33 cellular contexts compared by ENCODE assay signal in the genomic region with DNA sequence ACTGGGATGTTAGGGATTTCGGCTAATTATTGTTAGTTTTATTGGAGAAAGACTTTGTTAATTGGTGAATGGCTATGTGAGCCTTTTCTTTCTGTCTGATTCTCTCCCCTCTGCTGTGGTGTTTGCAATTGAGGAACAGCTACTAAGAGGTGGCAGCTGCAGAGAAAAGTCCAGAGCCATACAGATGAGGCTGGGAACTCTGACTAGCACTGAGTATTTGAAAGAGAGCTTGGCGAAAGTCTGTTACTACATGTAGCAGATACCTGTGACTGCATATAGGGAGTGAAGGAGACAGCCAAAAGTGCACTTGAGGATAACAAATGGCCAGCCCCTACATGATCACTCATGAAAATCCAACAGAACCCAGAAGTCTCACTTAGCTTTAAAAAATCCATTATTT. TPM values are rescaled to one million over a fixed set of nuclear protein-coding genes. Genes with fewer than 3 reads are reported as not detected.
"Had no signal": no experiment of that assay in that cellular context is flagged by ENCODE, and none has a peak within 500 bp of the region (broad histone marks: within the 10 kb centered on the region; RNA-seq: fewer than 3 reads in every experiment).

No MANE protein-coding gene starts in this region.

- H3K4me1 ChIP-seq: parathyroid adenoma, psoas muscle, right lobe of liver, sigmoid colon, testis, tibial artery, transverse colon, upper lobe of right lung, uterus had no signal

- H3K9me3 Mint-ChIP-seq: naive thymus-derived CD8-positive, alpha-beta T cell; natural killer cell treated with Interleukin-12 subunit alpha and Interleukin-12 subunit beta and Interleukin-15 and Interleukin-18, amount 100 ng/mL, for 72 hours; nephron progenitor cell; neural crest cell; stimulated activated memory B cell treated with anti-CD40 and anti-IgM and Interleukin-4, amounts not matched to agents 10 μg/mL and 1 μg/mL and 100 μg/mL, for 72 hours; stimulated activated naive CD8-positive, alpha-beta T cell treated with anti-CD3 and anti-CD28 coated beads, Interleukin-15, amount 100 ng/mL, for 72 hours; type B pancreatic cell had no signal

- ATAC-seq: naive thymus-derived CD8-positive, alpha-beta T cell; natural killer cell treated with Interleukin-12 subunit alpha and Interleukin-12 subunit beta and Interleukin-15 and Interleukin-18, amount 100 ng/mL, for 72 hours; psoas muscle; right cardiac atrium; right lobe of liver; stimulated activated memory B cell treated with anti-CD40 and anti-IgM and Interleukin-4, amounts not matched to agents 10 μg/mL and 1 μg/mL and 100 μg/mL, for 72 hours; stimulated activated naive CD8-positive, alpha-beta T cell treated with anti-CD3 and anti-CD28 coated beads, Interleukin-15, amount 100 ng/mL, for 72 hours; stimulated activated naive CD8-positive, alpha-beta T cell treated with anti-CD3 and anti-CD28 coated beads, Interleukin-15, Interleukin-2, amounts not matched to agents 100 U/mL and 50 U/mL, for 24 hours; upper lobe of right lung had no signal

- H3K36me3 ChIP-seq: ovary, right lobe of liver, sigmoid colon, suprapubic skin, tibial artery, transverse colon, upper lobe of right lung, uterus had no signal

- H3K27ac Mint-ChIP-seq: naive thymus-derived CD8-positive, alpha-beta T cell; natural killer cell treated with Interleukin-12 subunit alpha and Interleukin-12 subunit beta and Interleukin-15 and Interleukin-18, amount 100 ng/mL, for 72 hours; nephron progenitor cell; progenitor cell of endocrine pancreas; stimulated activated memory B cell treated with anti-CD40 and anti-IgM and Interleukin-4, amounts not matched to agents 10 μg/mL and 1 μg/mL and 100 μg/mL, for 72 hours; stimulated activated naive CD8-positive, alpha-beta T cell treated with anti-CD3 and anti-CD28 coated beads, Interleukin-15, amount 100 ng/mL, for 72 hours; type B pancreatic cell had no signal

- DNase-seq: naive thymus-derived CD8-positive, alpha-beta T cell; nephron progenitor cell; occipital lobe; ovary; posterior cingulate gyrus; psoas muscle; right cardiac atrium; right lobe of liver; sigmoid colon; small intestine; stimulated activated CD4-positive, alpha-beta T cell treated with anti-CD3 and anti-CD28 coated beads, Interleukin-12 subunit alpha, Interleukin-12 subunit beta, amount 100 ng/mL, for 4 hours; stimulated activated CD4-positive, alpha-beta T cell treated with anti-CD3 and anti-CD28 coated beads, Interleukin-1b, Interleukin-23, amount 100 ng/mL, for 48 hours; stimulated activated CD4-positive, alpha-beta T cell treated with anti-CD3 and anti-CD28 coated beads, Interleukin-4, amount 100 ng/mL, for 1 hour; stimulated activated CD4-positive, alpha-beta T cell treated with anti-CD3 and anti-CD28 coated beads, Interleukin-4, amount 100 ng/mL, for 4 hours; stimulated activated CD8-positive, alpha-beta memory T cell treated with anti-CD3 and anti-CD28 coated beads, Interleukin-4, amount 100 ng/mL, for 48 hours; stimulated activated naive CD4-positive, alpha-beta T cell; stimulated activated naive CD8-positive, alpha-beta T cell treated with anti-CD3 and anti-CD28 coated beads, Interleukin-15, amount 100 ng/mL, for 72 hours; stimulated activated naive CD8-positive, alpha-beta T cell treated with anti-CD3 and anti-CD28 coated beads, Interleukin-15, Interleukin-2, amounts not matched to agents 100 U/mL and 50 U/mL, for 24 hours; substantia nigra; testis; tibial artery; transverse colon; upper lobe of right lung; uterus had no signal

- H3K27me3 ChIP-seq: ovary, right lobe of liver, sigmoid colon, suprapubic skin, testis, tibial artery, transverse colon, upper lobe of right lung, uterus had no signal

- H3K4me1 Mint-ChIP-seq: naive thymus-derived CD8-positive, alpha-beta T cell; nephron progenitor cell; neural crest cell; stimulated activated memory B cell treated with anti-CD40 and anti-IgM and Interleukin-4, amounts not matched to agents 10 μg/mL and 1 μg/mL and 100 μg/mL, for 72 hours; stimulated activated naive CD8-positive, alpha-beta T cell treated with anti-CD3 and anti-CD28 coated beads, Interleukin-15, amount 100 ng/mL, for 72 hours had no signal

- H3K4me3 ChIP-seq: ovary, psoas muscle, right lobe of liver, sigmoid colon, suprapubic skin, testis, tibial artery, transverse colon, upper lobe of right lung, uterus had no signal

- H3K27ac ChIP-seq: ovary, parathyroid adenoma, psoas muscle, right lobe of liver, sigmoid colon, suprapubic skin, testis, tibial artery, transverse colon, upper lobe of right lung, uterus had no signal

- H3K27me3 Mint-ChIP-seq: progenitor cell of endocrine pancreas, type B pancreatic cell had no signal

- H3K4me3 Mint-ChIP-seq: naive thymus-derived CD8-positive, alpha-beta T cell; natural killer cell treated with Interleukin-12 subunit alpha and Interleukin-12 subunit beta and Interleukin-15 and Interleukin-18, amount 100 ng/mL, for 72 hours; nephron progenitor cell; neural crest cell; stimulated activated memory B cell treated with anti-CD40 and anti-IgM and Interleukin-4, amounts not matched to agents 10 μg/mL and 1 μg/mL and 100 μg/mL, for 72 hours; stimulated activated naive CD8-positive, alpha-beta T cell treated with anti-CD3 and anti-CD28 coated beads, Interleukin-15, amount 100 ng/mL, for 72 hours; type B pancreatic cell had no signal

- H3K36me3 Mint-ChIP-seq: naive thymus-derived CD8-positive, alpha-beta T cell; natural killer cell treated with Interleukin-12 subunit alpha and Interleukin-12 subunit beta and Interleukin-15 and Interleukin-18, amount 100 ng/mL, for 72 hours; stimulated activated memory B cell treated with anti-CD40 and anti-IgM and Interleukin-4, amounts not matched to agents 10 μg/mL and 1 μg/mL and 100 μg/mL, for 72 hours; type B pancreatic cell had no signal

- H3K9me3 ChIP-seq: ovary, psoas muscle, right lobe of liver, sigmoid colon, suprapubic skin, testis, tibial artery, transverse colon, upper lobe of right lung, uterus had no signal

RNA-seq across cellular contexts. Expression of a gene that starts 44.3 kb away (rescaled TPM):
- total RNA-seq: naive thymus-derived CD8-positive, alpha-beta T cell; natural killer cell treated with Interleukin-12 subunit alpha and Interleukin-12 subunit beta and Interleukin-15 and Interleukin-18, amount 100 ng/mL, for 72 hours; neural crest cell; osteoblast; progenitor cell of endocrine pancreas; renal cortical epithelial cell had no signal
- polyA plus RNA-seq: naive thymus-derived CD8-positive, alpha-beta T cell had no signal
